ENCODE assay signal across 8 cellular contexts in genomic region chr20:31605031-31605901, GRCh38. TPM values are rescaled to one million over a fixed set of nuclear protein-coding genes. Genes with fewer than 3 reads are reported as not detected.
DNase-seq lines count a peak whose midpoint lies in the region; ATAC-seq and TF ChIP-seq lines count a peak whose summit lies in the region.

ID1 (plus strand) TSS chr20:31605289; CDS start chr20:31605388, 99 bp downstream.

- H3K36me3 ChIP-seq in heart right ventricle: peaks cover 0 to 14% (median 0%) of the 10 kb centered on the region in 9 donors

- intact Hi-C loops in heart right ventricle (cut with DNase I) (loop anchor here in 5 of 10 donors (1.0 to 2.0 kb wide), 2 partner anchors 32 kb away; no protein-coding TSS in a partner anchor), posterior vena cava (cut with DNase I) (no loop called here)

- peaks cover 8 to 65% (median 31%) of the 10 kb centered on the region in 9 donors for H3K4me1 ChIP-seq in heart right ventricle

- WGBS in heart right ventricle, 2 donors: 0 to 1% methylated on average over 74 of the region's 74 CpGs

- H3K36me3 Mint-ChIP-seq in T-helper 17 cell (ENCODE audit: low read depth) (peaks cover 2% of the 10 kb centered on the region), type B pancreatic cell (peaks cover 20% of the 10 kb centered on the region)

- peak; percentile 92 to 97 for DNase-seq in NCI-H187 (lab: John Stamatoyannopoulos, UW)
- DNase-seq in T-helper 17 cell: peak; percentile 79 to 83 (median 83)
- DNase-seq in amygdala (lab: John Stamatoyannopoulos, UW): peak; percentile 18 to 96 (median 86)
- peak; percentile 94 to 96 for DNase-seq in heart right ventricle
- DNase-seq in posterior vena cava (ENCODE audit: low spot score): peak; percentile 98
- DNase-seq in type B pancreatic cell (ENCODE audit: extremely low spot score, unreplicated experiment): peak; percentile 99

- peak within 1 kb of the TSS; percentile 96 for H3K4me3 Mint-ChIP-seq in T-helper 17 cell
- peak within 1 kb of the TSS; percentile 95 for H3K4me3 Mint-ChIP-seq in type B pancreatic cell

- H3K9me3 Mint-ChIP-seq in type B pancreatic cell: no peaks in the 10 kb centered on the region

- TF ChIP-seq CTCF in heart right ventricle (IDR thresholded peaks at IDR 0.05): no peak
- TF ChIP-seq CTCF in type B pancreatic cell (conservative IDR thresholded peaks at IDR 0.05): peak; percentile 19

- H3K9me3 ChIP-seq in T-helper 17 cell (ENCODE audit: control insufficient read depth, low read length, poor library complexity, severe bottlenecking) (no peaks in the 10 kb centered on the region), heart right ventricle (no peaks in the 10 kb centered on the region)

- ATAC-seq in GM18498 (IDR thresholded peaks at IDR 0.05; ENCODE audit: unreplicated experiment) (peak; percentile 92), HG02943 (IDR thresholded peaks at IDR 0.05; ENCODE audit: low read depth, unreplicated experiment) (peak; percentile 92), T-helper 17 cell (peak; percentile 93), heart right ventricle (peak; percentile 84 to 91 (median 88))

- peaks cover 26% of the 10 kb centered on the region for H3K4me1 Mint-ChIP-seq in T-helper 17 cell
- H3K4me1 Mint-ChIP-seq in type B pancreatic cell (ENCODE audit: unreplicated experiment): peaks cover 34% of the 10 kb centered on the region

- peak within 1 kb of the TSS; percentile 61 to 89 (median 80) for H3K4me3 ChIP-seq in heart right ventricle

- H3K27me3 ChIP-seq in heart right ventricle: peaks cover 0 to 37% (median 0%) of the 10 kb centered on the region in 7 donors

- H3K27ac ChIP-seq in heart right ventricle: peak within 1 kb of the TSS; percentile 86 to 99 (median 95)

- peak within 1 kb of the TSS; percentile 45 for H3K27ac Mint-ChIP-seq in T-helper 17 cell
- peak within 1 kb of the TSS; percentile 99 for H3K27ac Mint-ChIP-seq in type B pancreatic cell

- H3K27me3 Mint-ChIP-seq in T-helper 17 cell: peaks cover 35% of the 10 kb centered on the region
- peaks cover 13% of the 10 kb centered on the region for H3K27me3 Mint-ChIP-seq in type B pancreatic cell

RNA-seq across cellular contexts. Expression of gene ID1, which starts in this region (rescaled TPM):
- total RNA-seq in T-helper 17 cell (1 to 10 TPM; 3.5 to 6.8 TPM), heart right ventricle (100 to 1,000 TPM in 7 of 10 donors, 10 to 100 TPM in 3; 42.8 to 204 (median 109) TPM), posterior vena cava (100 to 1,000 TPM; 117 to 145 TPM), type B pancreatic cell (ENCODE audit: low replicate concordance) (472 and 516 TPM in 2 replicates)
- 100 to 1,000 TPM; 230 to 551 TPM for polyA plus RNA-seq in heart right ventricle

Comparison
In these comparisons a context has a peak if more than half of its experiments do, and no peak if none do; other contexts are left out.
1. Peak in every context shown above with its lines: DNase-seq, ATAC-seq, H3K4me3 ChIP-seq and H3K27ac ChIP-seq.
2. RNA of gene ID1 (total RNA-seq): 472 to 516 TPM in type B pancreatic cell, 117 to 145 TPM in posterior vena cava and 42.8 to 204 TPM in heart right ventricle; 3.5 to 6.8 TPM in T-helper 17 cell; every median in the first group is over 4 times any median in the second.